ENCODE assay signal across 18 cellular contexts in the genomic region with DNA sequence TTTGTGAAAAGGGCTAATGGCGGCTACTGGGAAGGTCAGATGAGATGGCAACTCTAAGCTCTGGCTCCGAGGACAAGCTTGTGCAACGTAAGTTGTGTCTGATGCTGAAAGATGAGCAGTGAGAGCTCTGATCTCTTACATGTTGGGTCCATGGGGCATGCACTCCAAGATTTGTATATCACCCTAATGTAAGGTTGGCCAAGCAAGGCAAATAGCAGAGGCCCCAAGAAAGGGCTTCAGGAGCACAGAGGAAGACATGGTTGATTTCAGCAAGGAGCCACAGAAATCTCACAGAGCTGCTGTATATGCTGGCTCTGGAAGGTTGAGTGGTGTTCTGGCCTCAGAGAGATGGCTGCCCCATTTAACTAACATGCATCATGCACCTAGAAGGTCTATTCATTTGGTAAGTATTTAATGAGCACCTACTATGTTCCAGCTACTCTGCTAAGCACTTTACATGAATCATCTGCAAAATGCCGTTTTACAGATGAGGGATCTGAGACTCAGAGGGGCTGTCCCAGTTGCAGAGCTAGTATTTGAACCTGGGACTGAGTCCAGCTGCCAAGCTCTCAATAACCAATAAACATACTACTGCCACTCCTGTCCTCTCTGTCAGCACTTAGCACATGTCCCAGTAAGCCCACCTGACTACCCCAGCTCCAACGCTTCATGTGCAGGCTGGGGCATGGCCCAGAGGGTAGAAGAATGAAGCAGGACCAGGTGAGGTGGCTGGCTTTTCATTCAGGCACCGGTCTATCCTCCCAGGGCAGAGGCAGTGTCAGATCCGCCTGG. TPM values are rescaled to one million over a fixed set of nuclear protein-coding genes. Genes with fewer than 3 reads are reported as not detected.
"Had no signal": no experiment of that assay in that cellular context is flagged by ENCODE, and none has a peak within 500 bp of the region (broad histone marks: within the 10 kb centered on the region; RNA-seq: fewer than 3 reads in every experiment).

No MANE protein-coding gene starts in this region.

- H3K27ac Mint-ChIP-seq: activated naive CD8-positive, alpha-beta T cell treated with anti-CD3 and anti-CD28 coated beads, Interleukin-2, amount 50 U/mL, for 24 hours; activated T-cell treated with anti-CD3 and anti-CD28 coated beads, Interleukin-2, amount 50 U/mL, for 72 hours; naive thymus-derived CD4-positive, alpha-beta T cell had no signal

- H3K4me1 ChIP-seq: gastroesophageal sphincter, left lung, prostate gland, right lobe of liver, tibial artery had no signal

- ATAC-seq: activated T-cell treated with anti-CD3 and anti-CD28 coated beads, Interleukin-2, amount 50 U/mL, for 72 hours; gastroesophageal sphincter; left lung; mucosa of descending colon; naive thymus-derived CD4-positive, alpha-beta T cell had no signal

- H3K4me3 Mint-ChIP-seq: activated naive CD8-positive, alpha-beta T cell treated with anti-CD3 and anti-CD28 coated beads, Interleukin-2, amount 50 U/mL, for 24 hours; activated T-cell treated with anti-CD3 and anti-CD28 coated beads, Interleukin-2, amount 50 U/mL, for 72 hours; naive thymus-derived CD4-positive, alpha-beta T cell had no signal

- FAIRE-seq: keratinocyte had no signal

- H3K36me3 Mint-ChIP-seq: naive thymus-derived CD4-positive, alpha-beta T cell had no signal

- H3K27me3 ChIP-seq: left lung, right lobe of liver had no signal

- H3K4me1 Mint-ChIP-seq: naive thymus-derived CD4-positive, alpha-beta T cell had no signal

- H3K9me3 ChIP-seq: gastroesophageal sphincter, left lung, mucosa of descending colon, prostate gland, right lobe of liver, tibial artery had no signal

- H3K4me3 ChIP-seq: gastroesophageal sphincter, left lung, mucosa of descending colon, prostate gland, right lobe of liver, tibial artery had no signal

- DNase-seq: activated CD4-positive, alpha-beta T cell treated with anti-CD3 and anti-CD28 coated beads, Interleukin-2, amount 50 U/mL, for 1 hour; activated naive CD4-positive, alpha-beta T cell; activated naive CD8-positive, alpha-beta T cell treated with anti-CD3 and anti-CD28 coated beads, Interleukin-2, amount 50 U/mL, for 24 hours; activated T-cell treated with anti-CD3 and anti-CD28 coated beads, Interleukin-2, amount 50 U/mL, for 72 hours; erythroblast; left lung; mammary epithelial cell; mucosa of descending colon; occipital lobe; tibial artery had no signal

- H3K9me3 Mint-ChIP-seq: activated naive CD8-positive, alpha-beta T cell treated with anti-CD3 and anti-CD28 coated beads, Interleukin-2, amount 50 U/mL, for 24 hours; activated T-cell treated with anti-CD3 and anti-CD28 coated beads, Interleukin-2, amount 50 U/mL, for 72 hours; naive thymus-derived CD4-positive, alpha-beta T cell had no signal

- H3K36me3 ChIP-seq: gastroesophageal sphincter, left lung, prostate gland, right lobe of liver, tibial artery had no signal

- H3K27ac ChIP-seq: gastroesophageal sphincter, left lung, prostate gland, right lobe of liver, tibial artery had no signal

RNA-seq across cellular contexts. Expression of gene ATP2B2, which starts 27.7 kb away (rescaled TPM):
- total RNA-seq: activated T-cell treated with anti-CD3 and anti-CD28 coated beads, Interleukin-2, amount 50 U/mL, for 72 hours; dermis microvascular lymphatic vessel endothelial cell; mammary epithelial cell; naive thymus-derived CD4-positive, alpha-beta T cell; SK-MEL-5 had no signal
- polyA plus RNA-seq: aorta; keratinocyte; mammary epithelial cell; naive thymus-derived CD4-positive, alpha-beta T cell had no signal
